ENCODE assay signal across 27 cellular contexts in the genomic region with DNA sequence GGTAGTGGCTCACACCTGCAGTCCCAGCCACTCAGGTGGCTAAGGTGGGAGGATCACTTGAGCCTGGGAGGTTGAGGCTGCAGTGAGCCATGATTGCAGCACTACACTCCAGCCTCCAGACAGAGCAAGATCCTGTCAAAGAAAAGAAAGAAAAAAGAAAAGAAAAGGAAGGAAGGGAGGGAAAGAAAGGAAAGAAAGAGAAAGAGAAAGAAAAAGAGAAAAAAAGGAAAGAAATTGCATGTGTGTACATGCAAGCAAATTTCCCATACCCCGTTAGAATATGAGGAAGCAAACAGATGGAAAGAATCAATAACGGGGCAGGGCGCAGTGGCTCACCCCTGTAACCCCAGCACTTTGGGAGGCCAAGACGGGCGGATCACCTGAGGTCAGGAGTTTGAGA. TPM values are rescaled to one million over a fixed set of nuclear protein-coding genes. Genes with fewer than 3 reads are reported as not detected.
A peak's percentile ranks its signal among the peaks of the same experiment; 100 is the strongest.
DNase-seq lines count a peak whose midpoint lies in the region; ATAC-seq and TF ChIP-seq lines count a peak whose summit lies in the region.
"Had no signal": no experiment of that assay in that cellular context is flagged by ENCODE, and none has a peak within 500 bp of the region (broad histone marks: within the 10 kb centered on the region; RNA-seq: fewer than 3 reads in every experiment).

No MANE protein-coding gene starts in this region.

- peaks cover 1 to 14% (median 6%) of the 10 kb centered on the region in 3 experiments for H3K36me3 ChIP-seq in naive thymus-derived CD4-positive, alpha-beta T cell (ENCODE audit: control insufficient read depth in 2 of 3, insufficient read depth in 3 of 3, low read length in 3 of 3)
- H3K36me3 ChIP-seq: BE2C had no signal

- peaks cover 50% of the 10 kb centered on the region for H3K36me3 Mint-ChIP-seq in activated CD4-positive, alpha-beta T cell treated with anti-CD3 and anti-CD28 coated beads, Interleukin-2, amount 10 ng/mL, durations not matched to agents 24 days and 14 days (ENCODE audit: low read depth)
- H3K36me3 Mint-ChIP-seq in CD14-positive monocyte, result peaks cover 47 to 61% of the 10 kb centered on the region in 2 donors
- peaks cover 27% of the 10 kb centered on the region for H3K36me3 Mint-ChIP-seq in activated T-helper 17 cell treated with anti-CD3 and anti-CD28 coated beads, Interleukin-2, amount 50 U/mL, for 72 hours (ENCODE audit: low read depth)
- peaks cover 0 to 29% (median 6%) of the 10 kb centered on the region in 5 donors for H3K36me3 Mint-ChIP-seq in naive thymus-derived CD4-positive, alpha-beta T cell

- peaks cover 9% of the 10 kb centered on the region for H3K9me3 Mint-ChIP-seq in activated CD4-positive, alpha-beta T cell treated with anti-CD3 and anti-CD28 coated beads, Interleukin-2, amount 10 ng/mL, durations not matched to agents 24 days and 14 days
- peaks cover 0 to 4% (median 2%) of the 10 kb centered on the region in 7 donors for H3K9me3 Mint-ChIP-seq in CD14-positive monocyte
- H3K9me3 Mint-ChIP-seq in activated T-helper 17 cell treated with anti-CD3 and anti-CD28 coated beads, Interleukin-2, amount 50 U/mL, for 72 hours, result no peaks in the 10 kb centered on the region
- peaks cover 0 to 10% (median 0%) of the 10 kb centered on the region in 11 donors for H3K9me3 Mint-ChIP-seq in naive thymus-derived CD4-positive, alpha-beta T cell
- H3K9me3 Mint-ChIP-seq: neural crest cell had no signal

- H3K27ac Mint-ChIP-seq in activated CD4-positive, alpha-beta T cell treated with anti-CD3 and anti-CD28 coated beads, Interleukin-2, amount 10 ng/mL, durations not matched to agents 24 days and 14 days, result peak overlapping the region; percentile 6
- peak overlapping the region; percentile 88 to 99 (median 98) for H3K27ac Mint-ChIP-seq in CD14-positive monocyte
- peak overlapping the region; percentile 53 for H3K27ac Mint-ChIP-seq in activated T-helper 17 cell treated with anti-CD3 and anti-CD28 coated beads, Interleukin-2, amount 50 U/mL, for 72 hours
- H3K27ac Mint-ChIP-seq in naive thymus-derived CD4-positive, alpha-beta T cell, result peak overlapping the region in 7 of 9 donors; percentile 32 to 82 (median 77)
- H3K27ac Mint-ChIP-seq: activated CD8-positive, alpha-beta memory T cell treated with anti-CD3 and anti-CD28 coated beads, Interleukin-2, amount 10 ng/mL, durations not matched to agents 7 days and 5 days had no signal

- no peak for TF ChIP-seq CTCF in CD14-positive monocyte (IDR thresholded peaks at IDR 0.05)

- H3K4me3 ChIP-seq in naive thymus-derived CD4-positive, alpha-beta T cell (ENCODE audit: low read length), result no peak overlapping the region
- H3K4me3 ChIP-seq: dorsolateral prefrontal cortex, left ventricle myocardium inferior, prostate gland, skin epidermis, thyroid gland had no signal

- DNase-seq in activated CD4-positive, alpha-beta T cell treated with anti-CD3 and anti-CD28 coated beads, Interleukin-2, amount 10 ng/mL, durations not matched to agents 24 days and 14 days, result no peak
- DNase-seq in activated CD4-positive, alpha-beta T cell treated with anti-CD3 and anti-CD28 coated beads, Interleukin-2, amount 50 U/mL, for 48 hours, result no peak
- DNase-seq in CD14-positive monocyte (ENCODE audit: low spot score) (no peak), foreskin melanocyte (no peak), sciatic nerve (ENCODE audit: low spot score) (no peak)
- no peak for DNase-seq in naive thymus-derived CD4-positive, alpha-beta T cell
- DNase-seq: activated CD4-positive, CD25-positive, alpha-beta regulatory T cell; activated CD8-positive, alpha-beta memory T cell treated with anti-CD3 and anti-CD28 coated beads, Interleukin-2, amount 10 ng/mL, durations not matched to agents 7 days and 5 days; activated effector memory CD4-positive, alpha-beta T cell treated with anti-CD3 and anti-CD28 coated beads, Interleukin-2, amount 50 U/mL, for 16 hours; aorta; BE2C; dorsolateral prefrontal cortex; left ventricle myocardium inferior; midbrain; NCI-H1105; NCI-H2029; NCI-H226; NCI-H774; SK-N-SH; stimulated activated naive CD4-positive, alpha-beta T cell treated with Interleukin-2 at 50 U/mL for 16 hours; T1000; thyroid gland had no signal

- peaks cover 36% of the 10 kb centered on the region for H3K4me1 Mint-ChIP-seq in activated CD4-positive, alpha-beta T cell treated with anti-CD3 and anti-CD28 coated beads, Interleukin-2, amount 10 ng/mL, durations not matched to agents 24 days and 14 days
- peaks cover 84% of the 10 kb centered on the region for H3K4me1 Mint-ChIP-seq in CD14-positive monocyte
- H3K4me1 Mint-ChIP-seq in activated T-helper 17 cell treated with anti-CD3 and anti-CD28 coated beads, Interleukin-2, amount 50 U/mL, for 72 hours, result peaks cover 40% of the 10 kb centered on the region
- peaks cover 15 to 56% (median 37%) of the 10 kb centered on the region in 7 donors for H3K4me1 Mint-ChIP-seq in naive thymus-derived CD4-positive, alpha-beta T cell

- H3K9me3 ChIP-seq in naive thymus-derived CD4-positive, alpha-beta T cell (ENCODE audit: control insufficient read depth in 2 of 3, low read length in 3 of 3), result no peaks in the 10 kb centered on the region
- H3K9me3 ChIP-seq: BE2C, left ventricle myocardium inferior, prostate gland, SK-N-SH, thyroid gland had no signal

- ATAC-seq in activated T-helper 17 cell treated with anti-CD3 and anti-CD28 coated beads, Interleukin-2, amount 50 U/mL, for 72 hours (replicated peaks), result no peak
- no peak for ATAC-seq in naive thymus-derived CD4-positive, alpha-beta T cell
- no peak for ATAC-seq in sciatic nerve
- no peak for ATAC-seq in GM19452 (IDR thresholded peaks at IDR 0.05; ENCODE audit: unreplicated experiment)
- ATAC-seq: activated CD8-positive, alpha-beta memory T cell treated with anti-CD3 and anti-CD28 coated beads, Interleukin-2, amount 10 ng/mL, durations not matched to agents 7 days and 5 days had no signal

- H3K4me3 Mint-ChIP-seq in activated CD4-positive, alpha-beta T cell treated with anti-CD3 and anti-CD28 coated beads, Interleukin-2, amount 10 ng/mL, durations not matched to agents 24 days and 14 days, result no peak overlapping the region
- no peak overlapping the region for H3K4me3 Mint-ChIP-seq in CD14-positive monocyte
- no peak overlapping the region for H3K4me3 Mint-ChIP-seq in activated T-helper 17 cell treated with anti-CD3 and anti-CD28 coated beads, Interleukin-2, amount 50 U/mL, for 72 hours
- H3K4me3 Mint-ChIP-seq in naive thymus-derived CD4-positive, alpha-beta T cell, result no peak overlapping the region
- H3K4me3 Mint-ChIP-seq: activated CD8-positive, alpha-beta memory T cell treated with anti-CD3 and anti-CD28 coated beads, Interleukin-2, amount 10 ng/mL, durations not matched to agents 7 days and 5 days; neural crest cell had no signal

- H3K27me3 Mint-ChIP-seq in activated CD4-positive, alpha-beta T cell treated with anti-CD3 and anti-CD28 coated beads, Interleukin-2, amount 10 ng/mL, durations not matched to agents 24 days and 14 days, result no peaks in the 10 kb centered on the region
- H3K27me3 Mint-ChIP-seq in CD14-positive monocyte (ENCODE audit: low read depth in 3 of 3), result peaks cover 0 to 4% (median 0%) of the 10 kb centered on the region in 3 donors
- no peaks in the 10 kb centered on the region for H3K27me3 Mint-ChIP-seq in activated T-helper 17 cell treated with anti-CD3 and anti-CD28 coated beads, Interleukin-2, amount 50 U/mL, for 72 hours
- H3K27me3 Mint-ChIP-seq in naive thymus-derived CD4-positive, alpha-beta T cell, result no peaks in the 10 kb centered on the region
- H3K27me3 Mint-ChIP-seq: activated CD8-positive, alpha-beta memory T cell treated with anti-CD3 and anti-CD28 coated beads, Interleukin-2, amount 10 ng/mL, durations not matched to agents 7 days and 5 days had no signal

- intact Hi-C loops in activated CD4-positive, alpha-beta T cell treated with anti-CD3 and anti-CD28 coated beads, Interleukin-2, amount 10 ng/mL, durations not matched to agents 24 days and 14 days (cut with micrococcal nuclease), result no loop called here
- intact Hi-C loops in CD14-positive monocyte (cut with micrococcal nuclease) (no loop called here), sciatic nerve (cut with DNase I) (no loop called here)
- intact Hi-C loops in naive thymus-derived CD4-positive, alpha-beta T cell (cut with micrococcal nuclease), result loop anchor here in 1 of 2 donors (2.0 kb wide), 1 partner anchor 17 kb away; the partner anchor contains the start of gene TMEM127

- CTCF ChIA-PET in naive thymus-derived CD4-positive, alpha-beta T cell (lab: Charles Lee), result no interaction called here

- H3K27me3 ChIP-seq in naive thymus-derived CD4-positive, alpha-beta T cell (ENCODE audit: control insufficient read depth in 2 of 2, insufficient read depth in 2 of 2, low read length in 2 of 2), result no peaks in the 10 kb centered on the region
- H3K27me3 ChIP-seq: BE2C, dorsolateral prefrontal cortex, thyroid gland had no signal

- POLR2A ChIA-PET in naive thymus-derived CD4-positive, alpha-beta T cell (lab: Charles Lee), result no interaction called here

- H3K4me1 ChIP-seq in naive thymus-derived CD4-positive, alpha-beta T cell (ENCODE audit: control insufficient read depth in 2 of 2, insufficient read depth in 2 of 2, low read length in 2 of 2), result peaks cover 3 to 9% of the 10 kb centered on the region in 2 donors
- H3K4me1 ChIP-seq: BE2C, prostate gland had no signal

- H3K27ac ChIP-seq in naive thymus-derived CD4-positive, alpha-beta T cell (ENCODE audit: low read depth, low read length), result no peak overlapping the region
- H3K27ac ChIP-seq: left ventricle myocardium inferior, prostate gland, thyroid gland had no signal

RNA-seq across cellular contexts. Expression of gene TMEM127, which starts 17.9 kb away (rescaled TPM):
- 31.6 and 33.1 TPM in 2 replicates for total RNA-seq in activated CD4-positive, alpha-beta T cell treated with anti-CD3 and anti-CD28 coated beads, Interleukin-2, amount 10 ng/mL, durations not matched to agents 24 days and 14 days
- polyA plus RNA-seq in CD14-positive monocyte, result 100 to 1,000 TPM in 1 of 2 donors, 10 to 100 TPM in 1; 72.3 to 107 TPM
- 10 to 100 TPM; 23.8 to 25.4 TPM for total RNA-seq in activated T-helper 17 cell treated with anti-CD3 and anti-CD28 coated beads, Interleukin-2, amount 50 U/mL, for 72 hours
- total RNA-seq in naive thymus-derived CD4-positive, alpha-beta T cell, result 10 to 100 TPM; 33.7 to 69.0 (median 40.4) TPM
- 10 to 100 TPM; 23.6 to 38.0 TPM for polyA plus RNA-seq in naive thymus-derived CD4-positive, alpha-beta T cell
- 33.5 TPM for total RNA-seq in sciatic nerve

RNA-seq across cellular contexts. Expression of gene CIAO1, which starts 18.1 kb away (rescaled TPM):
- total RNA-seq in activated CD4-positive, alpha-beta T cell treated with anti-CD3 and anti-CD28 coated beads, Interleukin-2, amount 10 ng/mL, durations not matched to agents 24 days and 14 days, result 105 and 110 TPM in 2 replicates
- 10 to 100 TPM; 89.4 to 93.8 TPM for polyA plus RNA-seq in CD14-positive monocyte
- total RNA-seq in activated T-helper 17 cell treated with anti-CD3 and anti-CD28 coated beads, Interleukin-2, amount 50 U/mL, for 72 hours, result 10 to 100 TPM; 71.4 to 81.3 TPM
- 10 to 100 TPM; 62.1 to 85.3 (median 71.6) TPM for total RNA-seq in naive thymus-derived CD4-positive, alpha-beta T cell
- 100 to 1,000 TPM in 1 of 2 donors, 10 to 100 TPM in 1; 85.5 to 115 TPM for polyA plus RNA-seq in naive thymus-derived CD4-positive, alpha-beta T cell
- total RNA-seq in sciatic nerve, result 62.7 TPM

RNA-seq across cellular contexts. Expression of gene STARD7, which starts 39.3 kb away (rescaled TPM):
- total RNA-seq in activated CD4-positive, alpha-beta T cell treated with anti-CD3 and anti-CD28 coated beads, Interleukin-2, amount 10 ng/mL, durations not matched to agents 24 days and 14 days, result 212 and 217 TPM in 2 replicates
- polyA plus RNA-seq in CD14-positive monocyte, result 100 to 1,000 TPM; 172 to 179 TPM
- 100 to 1,000 TPM; 140 to 190 TPM for total RNA-seq in activated T-helper 17 cell treated with anti-CD3 and anti-CD28 coated beads, Interleukin-2, amount 50 U/mL, for 72 hours
- total RNA-seq in naive thymus-derived CD4-positive, alpha-beta T cell, result 100 to 1,000 TPM in 1 of 5 experiments, 10 to 100 TPM in 4; 56.5 to 133 (median 74.2) TPM
- polyA plus RNA-seq in naive thymus-derived CD4-positive, alpha-beta T cell, result 100 to 1,000 TPM; 106 to 120 TPM
- total RNA-seq in sciatic nerve, result 72.5 TPM

RNA-seq across cellular contexts. Expression of gene SNRNP200, which starts 57.5 kb away (rescaled TPM):
- 197 and 203 TPM in 2 replicates for total RNA-seq in activated CD4-positive, alpha-beta T cell treated with anti-CD3 and anti-CD28 coated beads, Interleukin-2, amount 10 ng/mL, durations not matched to agents 24 days and 14 days
- polyA plus RNA-seq in CD14-positive monocyte, result 10 to 100 TPM; 27.2 to 36.1 TPM
- total RNA-seq in activated T-helper 17 cell treated with anti-CD3 and anti-CD28 coated beads, Interleukin-2, amount 50 U/mL, for 72 hours, result 100 to 1,000 TPM; 155 to 198 TPM
- 100 to 1,000 TPM; 165 to 255 (median 212) TPM for total RNA-seq in naive thymus-derived CD4-positive, alpha-beta T cell
- polyA plus RNA-seq in naive thymus-derived CD4-positive, alpha-beta T cell, result 100 to 1,000 TPM in 1 of 2 donors, 10 to 100 TPM in 1; 86.6 to 137 TPM
- 89.0 TPM for total RNA-seq in sciatic nerve

Comparison
In these comparisons a context has a peak if more than half of its experiments do, and no peak if none do; other contexts are left out.
1. H3K27ac Mint-ChIP-seq: peak in every context shown above with its lines; median percentile 98 in CD14-positive monocyte; 77 in naive thymus-derived CD4-positive, alpha-beta T cell; 53 in activated T-helper 17 cell treated with anti-CD3 and anti-CD28 coated beads, Interleukin-2, amount 50 U/mL, for 72 hours; 6 in activated CD4-positive, alpha-beta T cell treated with anti-CD3 and anti-CD28 coated beads, Interleukin-2, amount 10 ng/mL, durations not matched to agents 24 days and 14 days.